In the genomic region with DNA sequence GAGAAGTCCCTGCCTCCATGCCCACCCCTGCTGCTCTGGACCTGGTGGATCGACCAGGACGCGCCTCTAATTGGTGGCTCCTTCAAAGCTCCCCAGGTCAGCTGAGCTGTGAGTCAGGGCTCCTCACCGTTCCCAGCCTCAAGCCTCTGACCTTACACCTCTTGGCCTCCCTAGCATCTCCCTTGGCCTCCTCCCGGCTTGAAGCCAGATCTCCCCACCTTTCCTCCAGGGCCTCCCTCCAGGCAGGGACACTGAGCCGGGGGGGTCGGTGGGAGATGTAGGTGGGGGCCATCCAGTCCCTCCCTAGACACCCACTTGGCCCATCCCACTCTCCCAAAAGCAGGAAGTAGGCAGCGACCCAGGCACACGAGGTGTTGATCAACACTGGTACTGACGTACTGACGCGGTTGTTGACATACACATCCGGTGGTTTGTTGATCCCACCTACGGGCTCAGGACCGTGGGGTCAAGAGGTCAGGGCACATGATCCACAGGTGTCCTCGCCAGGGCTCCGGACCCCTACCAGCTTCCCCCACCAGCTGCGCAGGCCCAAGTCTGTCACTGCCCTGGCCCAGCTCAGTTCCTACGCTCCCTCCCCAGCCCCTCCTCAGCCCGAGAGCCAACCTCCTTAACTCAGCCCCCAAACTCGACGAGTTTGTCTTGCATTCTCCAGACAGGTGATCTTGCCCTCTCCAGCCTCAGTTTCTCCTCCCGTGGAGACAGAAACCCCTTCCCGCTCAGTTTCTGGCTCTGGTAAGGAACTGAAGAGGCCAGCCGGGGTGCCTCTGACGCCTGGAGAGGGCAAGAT, we compare ENCODE assay signal across 1 cellular context.
TF ChIP-seq lines count a peak whose summit lies in the region.

No MANE protein-coding gene starts in this region.

TF ChIP-seq in HepG2, 621 proteins besides CTCF, POLR2A, EP300 and RAD21 (continues in another document):
- TF ChIP-seq, protein P1, sequence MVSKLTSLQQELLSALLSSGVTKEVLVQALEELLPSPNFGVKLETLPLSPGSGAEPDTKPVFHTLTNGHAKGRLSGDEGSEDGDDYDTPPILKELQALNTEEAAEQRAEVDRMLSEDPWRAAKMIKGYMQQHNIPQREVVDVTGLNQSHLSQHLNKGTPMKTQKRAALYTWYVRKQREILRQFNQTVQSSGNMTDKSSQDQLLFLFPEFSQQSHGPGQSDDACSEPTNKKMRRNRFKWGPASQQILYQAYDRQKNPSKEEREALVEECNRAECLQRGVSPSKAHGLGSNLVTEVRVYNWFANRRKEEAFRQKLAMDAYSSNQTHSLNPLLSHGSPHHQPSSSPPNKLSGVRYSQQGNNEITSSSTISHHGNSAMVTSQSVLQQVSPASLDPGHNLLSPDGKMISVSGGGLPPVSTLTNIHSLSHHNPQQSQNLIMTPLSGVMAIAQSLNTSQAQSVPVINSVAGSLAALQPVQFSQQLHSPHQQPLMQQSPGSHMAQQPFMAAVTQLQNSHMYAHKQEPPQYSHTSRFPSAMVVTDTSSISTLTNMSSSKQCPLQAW (CRISPR knock-in tag; IDR thresholded peaks at IDR 0.05), result peak; percentile 35; the same call in 1 of the 2 replicates
- 0 out of 2 replicates have a peak, but pooled peaks have one; percentile 33 for TF ChIP-seq DMAP1 (CRISPR knock-in tag; IDR thresholded peaks at IDR 0.05)
- TF ChIP-seq TCF7 (IDR thresholded peaks at IDR 0.05; ENCODE audit: low read depth), result no peak
- peak; percentile 87 for TF ChIP-seq MNT (IDR thresholded peaks at IDR 0.05)
- TF ChIP-seq FOXO1 (CRISPR knock-in tag; IDR thresholded peaks at IDR 0.05), result peak; percentile 78; the same call in 1 of the 2 replicates
- peak; percentile 95 for TF ChIP-seq FOXP4 (CRISPR knock-in tag; IDR thresholded peaks at IDR 0.05)
- TF ChIP-seq HMG20A (CRISPR knock-in tag; IDR thresholded peaks at IDR 0.05; ENCODE audit: borderline replicate concordance), result peak; percentile 23; the same call in 1 of the 2 replicates
- TF ChIP-seq ZNF607 (CRISPR knock-in tag; IDR thresholded peaks at IDR 0.05; ENCODE audit: borderline replicate concordance), result 0 out of 2 replicates have a peak, but pooled peaks have one; percentile 25
- TF ChIP-seq NR2F6 (IDR thresholded peaks at IDR 0.05), result peak; percentile 89
- peak; percentile 94 for TF ChIP-seq NR2F6 (CRISPR knock-in tag; IDR thresholded peaks at IDR 0.05)
- TF ChIP-seq DR1 (CRISPR knock-in tag; IDR thresholded peaks at IDR 0.05), result no peak
- peak; percentile 98 for TF ChIP-seq FOXK1 (CRISPR knock-in tag; IDR thresholded peaks at IDR 0.05; ENCODE audit: borderline replicate concordance, low read depth)
- no peak for TF ChIP-seq ZMYM2 (CRISPR knock-in tag; IDR thresholded peaks at IDR 0.05)
- peak; percentile 12 for TF ChIP-seq ZNF501 (CRISPR knock-in tag; IDR thresholded peaks at IDR 0.05)
- peak; percentile 72; the same call in 1 of the 2 replicates for TF ChIP-seq GABPB1 (CRISPR knock-in tag; IDR thresholded peaks at IDR 0.05)
- TF ChIP-seq SAP130 (CRISPR knock-in tag; IDR thresholded peaks at IDR 0.05; ENCODE audit: low read depth), result peak; percentile 93
- TF ChIP-seq, protein P2, sequence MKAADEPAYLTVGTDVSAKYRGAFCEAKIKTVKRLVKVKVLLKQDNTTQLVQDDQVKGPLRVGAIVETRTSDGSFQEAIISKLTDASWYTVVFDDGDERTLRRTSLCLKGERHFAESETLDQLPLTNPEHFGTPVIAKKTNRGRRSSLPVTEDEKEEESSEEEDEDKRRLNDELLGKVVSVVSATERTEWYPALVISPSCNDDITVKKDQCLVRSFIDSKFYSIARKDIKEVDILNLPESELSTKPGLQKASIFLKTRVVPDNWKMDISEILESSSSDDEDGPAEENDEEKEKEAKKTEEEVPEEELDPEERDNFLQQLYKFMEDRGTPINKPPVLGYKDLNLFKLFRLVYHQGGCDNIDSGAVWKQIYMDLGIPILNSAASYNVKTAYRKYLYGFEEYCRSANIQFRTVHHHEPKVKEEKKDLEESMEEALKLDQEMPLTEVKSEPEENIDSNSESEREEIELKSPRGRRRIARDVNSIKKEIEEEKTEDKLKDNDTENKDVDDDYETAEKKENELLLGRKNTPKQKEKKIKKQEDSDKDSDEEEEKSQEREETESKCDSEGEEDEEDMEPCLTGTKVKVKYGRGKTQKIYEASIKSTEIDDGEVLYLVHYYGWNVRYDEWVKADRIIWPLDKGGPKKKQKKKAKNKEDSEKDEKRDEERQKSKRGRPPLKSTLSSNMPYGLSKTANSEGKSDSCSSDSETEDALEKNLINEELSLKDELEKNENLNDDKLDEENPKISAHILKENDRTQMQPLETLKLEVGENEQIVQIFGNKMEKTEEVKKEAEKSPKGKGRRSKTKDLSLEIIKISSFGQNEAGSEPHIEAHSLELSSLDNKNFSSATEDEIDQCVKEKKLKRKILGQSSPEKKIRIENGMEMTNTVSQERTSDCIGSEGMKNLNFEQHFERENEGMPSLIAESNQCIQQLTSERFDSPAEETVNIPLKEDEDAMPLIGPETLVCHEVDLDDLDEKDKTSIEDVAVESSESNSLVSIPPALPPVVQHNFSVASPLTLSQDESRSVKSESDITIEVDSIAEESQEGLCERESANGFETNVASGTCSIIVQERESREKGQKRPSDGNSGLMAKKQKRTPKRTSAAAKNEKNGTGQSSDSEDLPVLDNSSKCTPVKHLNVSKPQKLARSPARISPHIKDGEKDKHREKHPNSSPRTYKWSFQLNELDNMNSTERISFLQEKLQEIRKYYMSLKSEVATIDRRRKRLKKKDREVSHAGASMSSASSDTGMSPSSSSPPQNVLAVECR (CRISPR knock-in tag; IDR thresholded peaks at IDR 0.05; ENCODE audit: borderline replicate concordance), result peak; percentile 60; the same call in 1 of the 2 replicates
- 0 out of 2 replicates have a peak, but pooled peaks have one; percentile 37 for TF ChIP-seq ZNF3 (CRISPR knock-in tag; IDR thresholded peaks at IDR 0.05)
- peak; percentile 92 for TF ChIP-seq FOXK2 (IDR thresholded peaks at IDR 0.05)
- peak in 1 of 2 experiments; percentile 4; a peak in 1 of 4 replicates for TF ChIP-seq HMGXB4 (CRISPR knock-in tag; IDR thresholded peaks at IDR 0.05; ENCODE audit: borderline replicate concordance in 1 of 2, low read depth in 1 of 2)
- no peak for TF ChIP-seq RFXANK (CRISPR knock-in tag; IDR thresholded peaks at IDR 0.05)
- TF ChIP-seq, protein P3, sequence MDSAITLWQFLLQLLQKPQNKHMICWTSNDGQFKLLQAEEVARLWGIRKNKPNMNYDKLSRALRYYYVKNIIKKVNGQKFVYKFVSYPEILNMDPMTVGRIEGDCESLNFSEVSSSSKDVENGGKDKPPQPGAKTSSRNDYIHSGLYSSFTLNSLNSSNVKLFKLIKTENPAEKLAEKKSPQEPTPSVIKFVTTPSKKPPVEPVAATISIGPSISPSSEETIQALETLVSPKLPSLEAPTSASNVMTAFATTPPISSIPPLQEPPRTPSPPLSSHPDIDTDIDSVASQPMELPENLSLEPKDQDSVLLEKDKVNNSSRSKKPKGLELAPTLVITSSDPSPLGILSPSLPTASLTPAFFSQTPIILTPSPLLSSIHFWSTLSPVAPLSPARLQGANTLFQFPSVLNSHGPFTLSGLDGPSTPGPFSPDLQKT (CRISPR knock-in tag; IDR thresholded peaks at IDR 0.05; ENCODE audit: borderline replicate concordance), result no peak
- TF ChIP-seq ARNT2 (CRISPR knock-in tag; IDR thresholded peaks at IDR 0.05; ENCODE audit: low read depth), result 0 out of 2 replicates have a peak, but pooled peaks have one; percentile 29
- TF ChIP-seq MAFG (CRISPR knock-in tag; IDR thresholded peaks at IDR 0.05), result no peak
- 0 out of 2 replicates have a peak, but pooled peaks have one; percentile 10 for TF ChIP-seq ZNF839 (CRISPR knock-in tag; IDR thresholded peaks at IDR 0.05; ENCODE audit: borderline replicate concordance)
- TF ChIP-seq NFATC3 (CRISPR knock-in tag; IDR thresholded peaks at IDR 0.05), result no peak
- TF ChIP-seq ELF4 (CRISPR knock-in tag; IDR thresholded peaks at IDR 0.05; ENCODE audit: borderline replicate concordance), result no peak
- TF ChIP-seq ELF1 (CRISPR knock-in tag; IDR thresholded peaks at IDR 0.05), result peak; percentile 87
- no peak for TF ChIP-seq IKZF5 (CRISPR knock-in tag; IDR thresholded peaks at IDR 0.05)
- TF ChIP-seq RXRB (CRISPR knock-in tag; IDR thresholded peaks at IDR 0.05; ENCODE audit: borderline replicate concordance), result peak; percentile 17; the same call in 1 of the 2 replicates
- TF ChIP-seq PRDM10 (CRISPR knock-in tag; IDR thresholded peaks at IDR 0.05; ENCODE audit: low read depth), result peak; percentile 30; the same call in 1 of the 2 replicates
- TF ChIP-seq SOX13 (IDR thresholded peaks at IDR 0.05), result no peak
- peak in 1 of 2 experiments; percentile 13; a peak in 1 of 4 replicates for TF ChIP-seq SOX13 (CRISPR knock-in tag; conservative IDR thresholded peaks at IDR 0.05 in 1 of 2, IDR thresholded peaks at IDR 0.05 in 1 of 2)
- TF ChIP-seq ERF (CRISPR knock-in tag; IDR thresholded peaks at IDR 0.05), result peak; percentile 34; the same call in 1 of the 2 replicates
- TF ChIP-seq MTA1 (CRISPR knock-in tag; IDR thresholded peaks at IDR 0.05; ENCODE audit: borderline replicate concordance), result 0 out of 2 replicates have a peak, but pooled peaks have one; percentile 16
- TF ChIP-seq SALL1 (CRISPR knock-in tag; IDR thresholded peaks at IDR 0.05), result peak; percentile 41; the same call in 1 of the 2 replicates
- no peak for TF ChIP-seq GABPA (IDR thresholded peaks at IDR 0.05; ENCODE audit: low read depth, low read length)
- TF ChIP-seq GABPA (CRISPR knock-in tag; IDR thresholded peaks at IDR 0.05; ENCODE audit: low read depth), result peak; percentile 70
- TF ChIP-seq SOX5 (CRISPR knock-in tag; IDR thresholded peaks at IDR 0.05; ENCODE audit: borderline replicate concordance), result 0 out of 2 replicates have a peak, but pooled peaks have one; percentile 11
- TF ChIP-seq MXI1 (IDR thresholded peaks at IDR 0.05; ENCODE audit: borderline replicate concordance, low read depth, low read length), result peak; percentile 69; the same call in 1 of the 3 replicates
